ENCODE assay signal across 25 cellular contexts in the genomic region with DNA sequence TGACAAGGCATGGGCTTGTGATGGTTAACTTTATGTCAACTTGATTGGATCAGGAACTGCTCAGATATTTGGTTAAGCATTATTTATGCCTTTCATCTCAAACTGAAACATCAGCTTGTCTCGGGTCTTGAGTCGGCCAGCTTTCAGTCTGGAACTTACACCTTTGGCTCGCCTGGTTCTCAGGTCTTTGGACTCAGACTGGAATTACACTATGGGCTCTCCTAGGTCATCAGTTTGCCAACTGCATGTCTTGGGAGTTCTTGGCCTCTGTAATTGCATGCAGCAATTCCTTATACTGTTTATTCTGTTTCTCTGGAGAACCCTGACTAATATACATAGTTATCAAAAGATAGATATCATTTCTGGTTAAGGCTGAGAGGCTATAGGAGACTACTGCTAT.
"Had no signal": no experiment of that assay in that cellular context is flagged by ENCODE, and none has a peak within 500 bp of the region (broad histone marks: within the 10 kb centered on the region; RNA-seq: fewer than 3 reads in every experiment).

No MANE protein-coding gene starts in this region.

- H3K27ac ChIP-seq: colonic mucosa, coronary artery, dorsolateral prefrontal cortex, esophagus muscularis mucosa, esophagus squamous epithelium, foreskin keratinocyte, gastrocnemius medialis, gastroesophageal sphincter, heart left ventricle, heart right ventricle, hepatocyte had no signal

- H3K4me1 ChIP-seq: colonic mucosa, esophagus muscularis mucosa, esophagus squamous epithelium, gastrocnemius medialis, gastroesophageal sphincter, heart left ventricle, heart right ventricle had no signal

- H3K4me3 ChIP-seq: colonic mucosa, coronary artery, dorsolateral prefrontal cortex, esophagus muscularis mucosa, esophagus squamous epithelium, gastrocnemius medialis, gastroesophageal sphincter, heart left ventricle, heart right ventricle, hepatocyte had no signal

- H3K4me1 Mint-ChIP-seq: endodermal cell had no signal

- H3K4me2 ChIP-seq: hepatocyte had no signal

- H3K4me3 Mint-ChIP-seq: dendritic cell treated with granulocyte-macrophage colony-stimulating factor and Interleukin-4, amounts not matched to agents 40 ng/mL and 50 ng/mL, for 4 days; effector memory CD8-positive, alpha-beta T cell; endodermal cell had no signal

- DNase-seq: colonic mucosa; cortex of kidney; dermis blood vessel endothelial cell; dorsolateral prefrontal cortex; effector CD4-positive, alpha-beta T cell; effector CD8-positive, alpha-beta T cell; effector memory CD4-positive, alpha-beta T cell; effector memory CD8-positive, alpha-beta T cell; endodermal cell; erythroblast; esophagus squamous epithelium; foreskin fibroblast; foreskin melanocyte; gastrocnemius medialis; glutamatergic neuron; head of caudate nucleus; heart left ventricle; heart right ventricle had no signal

- H2AFZ ChIP-seq: hepatocyte had no signal

- H3K27ac Mint-ChIP-seq: dendritic cell treated with granulocyte-macrophage colony-stimulating factor and Interleukin-4, amounts not matched to agents 40 ng/mL and 50 ng/mL, for 4 days; effector memory CD8-positive, alpha-beta T cell; endodermal cell had no signal

- H3K9me3 ChIP-seq: colonic mucosa, gastrocnemius medialis had no signal

- H3K36me3 ChIP-seq: colonic mucosa, esophagus muscularis mucosa, esophagus squamous epithelium, gastrocnemius medialis, gastroesophageal sphincter, heart left ventricle, heart right ventricle had no signal

- ATAC-seq: effector memory CD8-positive, alpha-beta T cell; esophagus mucosa; gastrocnemius medialis; gastroesophageal sphincter; heart left ventricle; heart right ventricle had no signal

- H3K79me2 ChIP-seq: hepatocyte had no signal

- H3K27me3 ChIP-seq: colonic mucosa, dorsolateral prefrontal cortex, esophagus muscularis mucosa, esophagus squamous epithelium, foreskin keratinocyte, gastrocnemius medialis, gastroesophageal sphincter, heart left ventricle, heart right ventricle, hepatocyte had no signal

- H3K27me3 Mint-ChIP-seq: dendritic cell treated with granulocyte-macrophage colony-stimulating factor and Interleukin-4, amounts not matched to agents 40 ng/mL and 50 ng/mL, for 4 days; effector memory CD8-positive, alpha-beta T cell had no signal
